16 cellular contexts compared by ENCODE assay signal in genomic region chr15:48324949-48325348, GRCh38.
"Had no signal": no experiment of that assay in that cellular context is flagged by ENCODE, and none has a peak within 500 bp of the region (broad histone marks: within the 10 kb centered on the region; RNA-seq: fewer than 3 reads in every experiment).

No MANE protein-coding gene starts in this region.

- H3K4me3 Mint-ChIP-seq: activated CD4-positive, alpha-beta memory T cell treated with anti-CD3 and anti-CD28 coated beads, Interleukin-2, amount 10 ng/mL, durations not matched to agents 7 days and 5 days; activated T-cell treated with anti-CD3 and anti-CD28 coated beads, Interleukin-2, amount 50 U/mL, for 72 hours; nephron progenitor cell had no signal

- DNase-seq: activated CD4-positive, alpha-beta memory T cell treated with anti-CD3 and anti-CD28 coated beads, Interleukin-2, amount 10 ng/mL, durations not matched to agents 7 days and 5 days; activated CD4-positive, CD25-positive, alpha-beta regulatory T cell treated with anti-CD3 and anti-CD28 coated beads, Interleukin-2, amount 50 U/mL, for 72 hours; activated gamma-delta T cell treated with Interleukin-2 at 50 U/mL for 16 hours; activated T-cell treated with anti-CD3 and anti-CD28 coated beads, Interleukin-2, amount 50 U/mL, for 72 hours; aorta; dermis blood vessel endothelial cell; left lung; mesendoderm; nephron progenitor cell; spleen; stimulated activated CD4-positive, alpha-beta T cell treated with anti-CD3 and anti-CD28 coated beads, Interleukin-2, amount 100 ng/mL, for 24 hours; stimulated activated naive CD4-positive, alpha-beta T cell treated with Interleukin-2 at 50 U/mL for 16 hours; upper lobe of left lung had no signal

- H3K9me3 Mint-ChIP-seq: activated CD4-positive, alpha-beta memory T cell treated with anti-CD3 and anti-CD28 coated beads, Interleukin-2, amount 10 ng/mL, durations not matched to agents 7 days and 5 days; activated T-cell treated with anti-CD3 and anti-CD28 coated beads, Interleukin-2, amount 50 U/mL, for 72 hours; nephron progenitor cell had no signal

- H3K27me3 Mint-ChIP-seq: activated CD4-positive, alpha-beta memory T cell treated with anti-CD3 and anti-CD28 coated beads, Interleukin-2, amount 10 ng/mL, durations not matched to agents 7 days and 5 days had no signal

- H3K27ac ChIP-seq: breast epithelium, gastroesophageal sphincter, left lung, spleen, suprapubic skin, upper lobe of left lung had no signal

- H3K27ac Mint-ChIP-seq: activated CD4-positive, alpha-beta memory T cell treated with anti-CD3 and anti-CD28 coated beads, Interleukin-2, amount 10 ng/mL, durations not matched to agents 7 days and 5 days; activated T-cell treated with anti-CD3 and anti-CD28 coated beads, Interleukin-2, amount 50 U/mL, for 72 hours; nephron progenitor cell had no signal
